ENCODE assay signal across 1 cellular context in genomic region chr9:77020438-77021264, GRCh38.
A peak's percentile ranks its signal among the peaks of the same experiment; 100 is the strongest.
TF ChIP-seq lines count a peak whose summit lies in the region.

No MANE protein-coding gene starts in this region.

TF ChIP-seq in H1, 55 proteins besides CTCF, POLR2A, EP300 and RAD21 (continued from another document):
- TF ChIP-seq SIX5 (IDR thresholded peaks at IDR 0.05; ENCODE audit: low read depth, low read length) (no peak), POU5F1 (IDR thresholded peaks at IDR 0.05; ENCODE audit: low read depth, low read length) (no peak), HDAC2 (IDR thresholded peaks at IDR 0.05; ENCODE audit: borderline replicate concordance in 1 of 2, low read depth in 2 of 2, low read length in 2 of 2) (no peak), SP1 (IDR thresholded peaks at IDR 0.05; ENCODE audit: low read depth, low read length) (no peak), POLR2AphosphoS5 (IDR thresholded peaks at IDR 0.05; ENCODE audit: low read depth, low read length) (no peak), ZNF274 (IDR thresholded peaks at IDR 0.05; ENCODE audit: borderline replicate concordance, extremely low read depth, low read length) (no peak), RNF2 (IDR thresholded peaks at IDR 0.05; ENCODE audit: borderline replicate concordance, low read depth, low read length, missing control alignments, poor library complexity, severe bottlenecking) (peak; percentile 100), EZH2 (IDR thresholded peaks at IDR 0.05; ENCODE audit: low read depth, low read length, severe bottlenecking) (peak; percentile 99), CREB1 (IDR thresholded peaks at IDR 0.05) (0 out of 2 replicates have a peak, but pooled peaks have one; percentile 31), GTF2F1 (IDR thresholded peaks at IDR 0.05; ENCODE audit: borderline replicate concordance, low read depth, low read length) (no peak), CTBP2 (IDR thresholded peaks at IDR 0.05; ENCODE audit: borderline replicate concordance, insufficient read depth, insufficient read length, low read length) (peak; percentile 60), NRF1 (IDR thresholded peaks at IDR 0.05; ENCODE audit: low read depth, low read length) (no peak), KDM5A (IDR thresholded peaks at IDR 0.05; ENCODE audit: low read length) (no peak), HDAC6 (IDR thresholded peaks at IDR 0.05; ENCODE audit: low read depth, low read length) (no peak), MAFK (IDR thresholded peaks at IDR 0.05; ENCODE audit: low read depth, low read length) (no peak), NANOG (IDR thresholded peaks at IDR 0.05; ENCODE audit: insufficient read depth, low read depth, low read length, poor library complexity, severe bottlenecking) (no peak), RXRA (IDR thresholded peaks at IDR 0.05; ENCODE audit: insufficient read depth, low read depth, low read length) (no peak), SIRT6 (IDR thresholded peaks at IDR 0.05; ENCODE audit: low read length) (no peak), SIN3A (conservative IDR thresholded peaks at IDR 0.05 in 1 of 2, IDR thresholded peaks at IDR 0.05 in 1 of 2; ENCODE audit: low read depth in 1 of 2, low read length in 2 of 2) (no peak), RBBP5 (IDR thresholded peaks at IDR 0.05; ENCODE audit: borderline replicate concordance, low read depth, low read length) (no peak; the same call in 1 of the 2 replicates), BACH1 (IDR thresholded peaks at IDR 0.05; ENCODE audit: low read length) (no peak)
- TF ChIP-seq, protein P1, sequence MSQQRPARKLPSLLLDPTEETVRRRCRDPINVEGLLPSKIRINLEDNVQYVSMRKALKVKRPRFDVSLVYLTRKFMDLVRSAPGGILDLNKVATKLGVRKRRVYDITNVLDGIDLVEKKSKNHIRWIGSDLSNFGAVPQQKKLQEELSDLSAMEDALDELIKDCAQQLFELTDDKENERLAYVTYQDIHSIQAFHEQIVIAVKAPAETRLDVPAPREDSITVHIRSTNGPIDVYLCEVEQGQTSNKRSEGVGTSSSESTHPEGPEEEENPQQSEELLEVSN (IDR thresholded peaks at IDR 0.05), result peak; percentile 39
- TF ChIP-seq, protein P2, sequence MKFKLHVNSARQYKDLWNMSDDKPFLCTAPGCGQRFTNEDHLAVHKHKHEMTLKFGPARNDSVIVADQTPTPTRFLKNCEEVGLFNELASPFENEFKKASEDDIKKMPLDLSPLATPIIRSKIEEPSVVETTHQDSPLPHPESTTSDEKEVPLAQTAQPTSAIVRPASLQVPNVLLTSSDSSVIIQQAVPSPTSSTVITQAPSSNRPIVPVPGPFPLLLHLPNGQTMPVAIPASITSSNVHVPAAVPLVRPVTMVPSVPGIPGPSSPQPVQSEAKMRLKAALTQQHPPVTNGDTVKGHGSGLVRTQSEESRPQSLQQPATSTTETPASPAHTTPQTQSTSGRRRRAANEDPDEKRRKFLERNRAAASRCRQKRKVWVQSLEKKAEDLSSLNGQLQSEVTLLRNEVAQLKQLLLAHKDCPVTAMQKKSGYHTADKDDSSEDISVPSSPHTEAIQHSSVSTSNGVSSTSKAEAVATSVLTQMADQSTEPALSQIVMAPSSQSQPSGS (IDR thresholded peaks at IDR 0.05; ENCODE audit: low read length), result no peak
